Comparison of ENCODE assay signal across 11 cellular contexts in the genomic region with DNA sequence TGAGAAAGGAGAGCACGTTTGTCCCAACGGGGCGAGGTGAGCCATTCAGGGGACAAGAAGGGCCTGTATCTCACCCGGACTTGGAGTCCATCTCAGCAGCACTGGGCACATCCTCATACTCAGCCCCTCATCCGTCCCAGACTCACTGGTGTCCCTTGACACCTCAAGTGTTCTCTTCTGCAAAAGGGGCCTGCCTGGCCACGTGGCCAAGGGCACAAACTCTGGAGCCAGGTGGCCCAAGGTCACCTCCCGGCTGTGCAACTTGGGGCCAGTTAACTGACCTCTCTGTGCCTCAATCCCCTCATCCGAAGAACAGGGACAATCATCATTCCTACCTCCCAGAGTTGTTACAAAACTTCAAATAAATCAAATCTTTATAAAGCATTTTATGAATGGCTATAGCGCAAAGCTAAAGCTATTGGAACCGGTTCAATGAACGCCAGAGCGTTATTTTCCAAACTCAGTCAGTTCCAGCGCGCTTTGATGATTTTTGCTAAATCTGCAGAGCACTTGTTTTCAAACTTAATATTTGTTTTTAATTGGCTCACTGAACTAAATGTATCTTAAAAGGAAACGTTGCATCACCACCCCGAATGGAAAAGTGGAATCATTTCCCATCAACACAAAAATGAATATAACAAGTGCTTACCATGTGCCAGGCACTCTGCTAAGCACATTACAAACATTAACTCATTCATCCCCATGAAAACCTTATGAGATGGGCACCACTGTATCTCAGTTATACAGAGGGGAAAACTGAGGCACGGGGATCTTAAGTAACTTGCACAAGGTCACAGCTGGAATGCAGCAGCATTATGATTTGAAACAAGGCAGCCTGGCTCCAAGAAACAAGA. TPM values are rescaled to one million over a fixed set of nuclear protein-coding genes. Genes with fewer than 3 reads are reported as not detected.
DNase-seq lines count a peak whose midpoint lies in the region; ATAC-seq and TF ChIP-seq lines count a peak whose summit lies in the region.
"Had no signal": no experiment of that assay in that cellular context is flagged by ENCODE, and none has a peak within 500 bp of the region (broad histone marks: within the 10 kb centered on the region; RNA-seq: fewer than 3 reads in every experiment).

No MANE protein-coding gene starts in this region.

- H3K9me3 ChIP-seq in CD4-positive, alpha-beta memory T cell (ENCODE audit: control insufficient read depth in 1 of 2, low read length in 2 of 2), result no peaks in the 10 kb centered on the region
- H3K9me3 ChIP-seq in adrenal gland (replicated peaks in 1 of 3) (no peaks in the 10 kb centered on the region), psoas muscle (no peaks in the 10 kb centered on the region), breast epithelium (no peaks in the 10 kb centered on the region)

- intact Hi-C loops in CD4-positive, alpha-beta memory T cell (cut with micrococcal nuclease), result loop anchor here (1.0 kb wide), 1 partner anchor 44 kb away; no protein-coding TSS in a partner anchor
- intact Hi-C loops in adrenal gland (cut with DNase I), result no loop called here
- intact Hi-C loops in psoas muscle (cut with DNase I), result no loop called here
- intact Hi-C loops in breast epithelium (cut with DNase I; ENCODE audit: low total_unique reads), result no loop called here

- H3K36me3 Mint-ChIP-seq in CD4-positive, alpha-beta memory T cell, result no peaks in the 10 kb centered on the region
- H3K36me3 Mint-ChIP-seq: CD4-positive, CD25-positive, alpha-beta regulatory T cell had no signal

- H3K9me3 Mint-ChIP-seq in CD4-positive, alpha-beta memory T cell, result no peaks in the 10 kb centered on the region

- no peaks in the 10 kb centered on the region for H3K27me3 Mint-ChIP-seq in CD4-positive, alpha-beta memory T cell

- CTCF ChIA-PET in CD4-positive, alpha-beta memory T cell (lab: Charles Lee; ENCODE audit: partially characterized antibody), result interaction anchor here (1.3 to 2.4 kb wide), 5 partner anchors 12 to 212 kb away, joined by 3 to 7 read pairs (median 5); no protein-coding TSS in a partner anchor

- H3K4me3 ChIP-seq in CD4-positive, alpha-beta memory T cell (ENCODE audit: low read length in 2 of 2), result no peak overlapping the region
- H3K4me3 ChIP-seq in adrenal gland (peak overlapping the region in 1 of 4 donors; percentile 10), foreskin fibroblast (ENCODE audit: low read depth in 1 of 2, low read length in 2 of 2) (no peak overlapping the region), psoas muscle (no peak overlapping the region), breast epithelium (no peak overlapping the region)

- POLR2A ChIA-PET in CD4-positive, alpha-beta memory T cell (lab: Charles Lee; ENCODE audit: partially characterized antibody), result interaction anchor here (0.8 to 7.0 kb wide), 4 partner anchors 8 to 56 kb away, joined by 3 to 97 read pairs (median 24); a partner anchor contains a TSS

- peak overlapping the region in 6 of 7 donors; percentile 50 to 95 (median 77) for H3K27ac Mint-ChIP-seq in CD4-positive, alpha-beta memory T cell

- TF ChIP-seq POLR2A in adrenal gland (IDR thresholded peaks at IDR 0.05) (no peak), breast epithelium (IDR thresholded peaks at IDR 0.05) (no peak)

- H3K4me1 ChIP-seq in CD4-positive, alpha-beta memory T cell (ENCODE audit: insufficient read depth, low read length), result peaks cover 24% of the 10 kb centered on the region
- H3K4me1 ChIP-seq in adrenal gland (replicated peaks in 1 of 2), result peaks cover 12 to 37% of the 10 kb centered on the region in 2 donors
- peaks cover 14% of the 10 kb centered on the region for H3K4me1 ChIP-seq in psoas muscle
- no peaks in the 10 kb centered on the region for H3K4me1 ChIP-seq in breast epithelium

- ATAC-seq in psoas muscle (no peak), GM18520 (IDR thresholded peaks at IDR 0.05; ENCODE audit: unreplicated experiment) (no peak), HG03469 (IDR thresholded peaks at IDR 0.05; ENCODE audit: unreplicated experiment) (no peak)

- 28 to 34% (median 32%) methylated on average over 16 to 17 of the region's 17 CpGs for WGBS in adrenal gland, 4 donors
- WGBS in psoas muscle, 3 donors, result 41 to 52% (median 51%) methylated on average over 17 of the region's 17 CpGs

- peak overlapping the region in 5 of 8 donors; percentile 35 to 69 (median 60) for H3K4me3 Mint-ChIP-seq in CD4-positive, alpha-beta memory T cell
- H3K4me3 Mint-ChIP-seq: CD4-positive, CD25-positive, alpha-beta regulatory T cell had no signal

- H3K27me3 ChIP-seq in CD4-positive, alpha-beta memory T cell (ENCODE audit: insufficient read depth, low read length), result no peaks in the 10 kb centered on the region
- H3K27me3 ChIP-seq in adrenal gland (no peaks in the 10 kb centered on the region), psoas muscle (ENCODE audit: insufficient read depth in 3 of 3, low read length in 2 of 3) (no peaks in the 10 kb centered on the region), breast epithelium (no peaks in the 10 kb centered on the region)

- no peak for DNase-seq in CD4-positive, alpha-beta memory T cell
- DNase-seq in adrenal gland (peak in 4 of 7 donors; percentile 71 to 83 (median 78)), foreskin fibroblast (peak; percentile 35 to 79), psoas muscle (peak in 1 of 2 donors; percentile 28), glomerular visceral epithelial cell (ENCODE audit: extremely low spot score) (no peak), breast epithelium (ENCODE audit: low spot score in 2 of 2) (no peak)
- DNase-seq: CD4-positive, CD25-positive, alpha-beta regulatory T cell; left cardiac atrium; NCI-H1436 had no signal

- H3K27ac ChIP-seq in CD4-positive, alpha-beta memory T cell (ENCODE audit: low read depth, low read length), result no peak overlapping the region
- H3K27ac ChIP-seq in adrenal gland (peak overlapping the region in 4 of 5 donors; percentile 14 to 87 (median 71)), psoas muscle (peak overlapping the region; percentile 70), breast epithelium (peak overlapping the region in 1 of 2 donors; percentile 41)

- no peaks in the 10 kb centered on the region for H3K36me3 ChIP-seq in CD4-positive, alpha-beta memory T cell (ENCODE audit: insufficient read depth, low read length)
- H3K36me3 ChIP-seq in adrenal gland (replicated peaks in 1 of 2), result no peaks in the 10 kb centered on the region
- no peaks in the 10 kb centered on the region for H3K36me3 ChIP-seq in psoas muscle (ENCODE audit: insufficient read depth in 1 of 2, low read depth in 1 of 2)
- no peaks in the 10 kb centered on the region for H3K36me3 ChIP-seq in breast epithelium

- peaks cover 13 to 33% (median 22%) of the 10 kb centered on the region in 4 donors for H3K4me1 Mint-ChIP-seq in CD4-positive, alpha-beta memory T cell

- no peak for TF ChIP-seq CTCF in adrenal gland (IDR thresholded peaks at IDR 0.05)
- no peak for TF ChIP-seq CTCF in foreskin fibroblast (IDR thresholded peaks at IDR 0.05; ENCODE audit: low read depth, low read length)
- TF ChIP-seq CTCF in psoas muscle (IDR thresholded peaks at IDR 0.05), result no peak
- TF ChIP-seq CTCF in breast epithelium (IDR thresholded peaks at IDR 0.05), result no peak

RNA-seq across cellular contexts. Expression of a gene that starts 49.3 kb away (rescaled TPM):
- total RNA-seq in CD4-positive, alpha-beta memory T cell, result 10 to 100 TPM; 18.0 to 18.8 TPM
- 100 to 1,000 TPM; 297 to 879 TPM for polyA plus RNA-seq in CD4-positive, alpha-beta memory T cell
- 100 to 1,000 TPM in 7 of 8 donors, 10 to 100 TPM in 1; 60.5 to 603 (median 339) TPM for total RNA-seq in adrenal gland
- polyA plus RNA-seq in adrenal gland, result 100 to 1,000 TPM in 1 of 3 donors, 10 to 100 TPM in 2; 59.5 to 107 (median 77.1) TPM
- total RNA-seq in psoas muscle, result 100 to 1,000 TPM in 3 of 4 donors, 10 to 100 TPM in 1; 89.0 to 287 (median 164) TPM
- polyA plus RNA-seq in psoas muscle, result 100 to 1,000 TPM in 2 of 3 donors, 10 to 100 TPM in 1; 81.8 to 258 (median 141) TPM
- 1,000 to 10,000 TPM in 2 of 3 donors, 100 to 1,000 TPM in 1; 752 to 1,562 (median 1,015) TPM for total RNA-seq in breast epithelium

Comparison
In these comparisons a context has a peak if more than half of its experiments do, and no peak if none do; other contexts are left out.
1. DNase-seq: peak in adrenal gland (4 of 7) and foreskin fibroblast (2 of 2); none in CD4-positive, alpha-beta memory T cell (0 of 5), glomerular visceral epithelial cell (single experiment) and breast epithelium (0 of 2).